In genomic region chr20:25580711-25581110, GRCh38 we compare ENCODE assay signal across 20 cellular contexts. TPM values are rescaled to one million over a fixed set of nuclear protein-coding genes. Genes with fewer than 3 reads are reported as not detected.
A peak's percentile ranks its signal among the peaks of the same experiment; 100 is the strongest.
DNase-seq lines count a peak whose midpoint lies in the region; ATAC-seq, FAIRE-seq and TF ChIP-seq lines count a peak whose summit lies in the region.
"Had no signal": no experiment of that assay in that cellular context is flagged by ENCODE, and none has a peak within 500 bp of the region (broad histone marks: within the 10 kb centered on the region; RNA-seq: fewer than 3 reads in every experiment).

No MANE protein-coding gene starts in this region.

- TF ChIP-seq CTCF in PC-3 (conservative IDR thresholded peaks at IDR 0.05; ENCODE audit: low read depth, low read length) (no peak), bronchial epithelial cell (IDR thresholded peaks at IDR 0.05; ENCODE audit: insufficient read depth, low read length, severe bottlenecking) (no peak), kidney (IDR thresholded peaks at IDR 0.05; ENCODE audit: borderline replicate concordance, extremely low read depth, insufficient read depth) (no peak), spleen (IDR thresholded peaks at IDR 0.05 in 8 of 11, conservative IDR thresholded peaks at IDR 0.05 in 3 of 11) (no peak)

- no TSS peak for BruUV-seq in PC-3 (replicated peaks; lab: Mats Ljungman, UMichigan)

- no peak overlapping the region for H2AFZ ChIP-seq in PC-3 (ENCODE audit: low read length)

- H3K4me1 ChIP-seq in PC-3 (ENCODE audit: insufficient read depth, low read length), result peaks cover 8% of the 10 kb centered on the region
- H3K4me1 ChIP-seq in kidney (ENCODE audit: control insufficient read depth in 1 of 2, insufficient read depth in 1 of 2, low read depth in 1 of 2, low read length in 2 of 2), result peaks cover 9 to 17% of the 10 kb centered on the region in 2 donors
- peaks cover 0 to 23% (median 12%) of the 10 kb centered on the region in 6 donors for H3K4me1 ChIP-seq in spleen

- DNase-seq in PC-3, result peak; percentile 49
- DNase-seq in bronchial epithelial cell (ENCODE audit: low read depth), result peak; percentile 25
- peak; percentile 56 for DNase-seq in kidney
- peak; percentile 41 for DNase-seq in spleen
- no peak for DNase-seq in Kasumi-1 (lab: John Stamatoyannopoulos, UW)
- DNase-seq in T-helper 2 cell, result no peak
- DNase-seq in T1000 (lab: John Stamatoyannopoulos, UW), result no peak
- DNase-seq in NCI-H524 treated with DMSO at 0.1 percent for 48 hours (lab: John Stamatoyannopoulos, UW), result no peak
- DNase-seq: activated CD4-positive, alpha-beta T cell treated with anti-CD3 and anti-CD28 coated beads for 1 hour; activated CD8-positive, alpha-beta memory T cell treated with anti-CD3 and anti-CD28 coated beads for 24 hours; activated naive CD4-positive, alpha-beta T cell treated with anti-CD3 and anti-CD28 coated beads, Interleukin-2, amount 10 ng/mL, durations not matched to agents 7 days and 5 days; activated T-cell treated with anti-CD3 and anti-CD28 coated beads, Interleukin-2, amount 50 U/mL, for 48 hours; COR-L47; left colon; MM.1S; NCI-H1436; NCI-H774; Right ventricle myocardium superior; stimulated activated CD4-positive, alpha-beta T cell treated with anti-CD3 and anti-CD28 coated beads, Interleukin-4, amount 100 ng/mL, for 24 hours had no signal

- CTCF ChIA-PET in PC-3 (lab: Charles Lee), result no interaction called here

- TF ChIP-seq POLR2A in spleen (IDR thresholded peaks at IDR 0.05), result no peak

- POLR2A ChIA-PET in PC-3 (lab: Charles Lee; ENCODE audit: unreplicated experiment), result no interaction called here

- H3K36me3 ChIP-seq in PC-3 (ENCODE audit: low read depth, low read length) (no peaks in the 10 kb centered on the region), bronchial epithelial cell (ENCODE audit: control insufficient read depth, insufficient read depth, low read length) (no peaks in the 10 kb centered on the region), kidney (ENCODE audit: control insufficient read depth in 1 of 2, insufficient read depth in 2 of 2, low read length in 2 of 2) (no peaks in the 10 kb centered on the region), spleen (no peaks in the 10 kb centered on the region)

- H3F3A ChIP-seq in PC-3 (ENCODE audit: low read length, unreplicated experiment), result no peaks in the 10 kb centered on the region

- WGBS in spleen, 5 donors, result 70 to 89% (median 80%) methylated on average over 4 of the region's 4 CpGs

- peaks cover 8% of the 10 kb centered on the region for H3K79me2 ChIP-seq in PC-3 (ENCODE audit: low read length)

- H3K9me2 ChIP-seq in PC-3 (replicated peaks; ENCODE audit: low read length), result no peaks in the 10 kb centered on the region

- no peak overlapping the region for H3K4me3 ChIP-seq in PC-3 (ENCODE audit: low read length)
- no peak overlapping the region for H3K4me3 ChIP-seq in bronchial epithelial cell (ENCODE audit: low read depth, low read length)
- H3K4me3 ChIP-seq in kidney (ENCODE audit: low read length in 2 of 2), result no peak overlapping the region
- H3K4me3 ChIP-seq in spleen, result no peak overlapping the region

- H3K9ac ChIP-seq in PC-3 (ENCODE audit: low read length) (no peak overlapping the region), kidney (ENCODE audit: low read length in 2 of 2) (peak overlapping the region in 1 of 2 donors; percentile 3)

- H3K4me2 ChIP-seq in PC-3 (ENCODE audit: low read length), result no peak overlapping the region

- intact Hi-C loops in PC-3 (cut with micrococcal nuclease), result no loop called here
- intact Hi-C loops in kidney (cut with DNase I), result no loop called here
- intact Hi-C loops in spleen (cut with DNase I; ENCODE audit: low total_unique reads), result no loop called here

- H3K27me3 ChIP-seq in PC-3 (ENCODE audit: low read length) (no peaks in the 10 kb centered on the region), bronchial epithelial cell (ENCODE audit: control insufficient read depth, insufficient read depth, low read length) (no peaks in the 10 kb centered on the region), spleen (replicated peaks in 1 of 7) (peaks cover 0 to 36% (median 12%) of the 10 kb centered on the region in 7 donors)

- H3K9me3 ChIP-seq in PC-3 (ENCODE audit: low read length) (no peaks in the 10 kb centered on the region), kidney (ENCODE audit: control insufficient read depth in 1 of 2, low read length in 2 of 2) (no peaks in the 10 kb centered on the region), spleen (no peaks in the 10 kb centered on the region)

- FAIRE-seq in bronchial epithelial cell (lab: Jason Lieb, UNC) (no peak), kidney (lab: Jason Lieb, UNC) (no peak)
- FAIRE-seq: endothelial cell of umbilical vein had no signal

- ATAC-seq in PC-3, result no peak
- ATAC-seq: left colon had no signal

- H4K20me1 ChIP-seq in PC-3 (ENCODE audit: low read length), result no peaks in the 10 kb centered on the region

- H3K27ac ChIP-seq in PC-3 (ENCODE audit: low read length), result no peak overlapping the region
- H3K27ac ChIP-seq in kidney (ENCODE audit: low read depth in 2 of 2, low read length in 2 of 2), result peak overlapping the region; percentile 2 to 40
- no peak overlapping the region for H3K27ac ChIP-seq in spleen

RNA-seq across cellular contexts. Expression of gene NINL, which starts 4.6 kb away (rescaled TPM):
- 6.5 and 11.5 TPM in 2 replicates for total RNA-seq in PC-3 (2014; rRNA removed)
- 4.1 and 5.0 TPM in 2 replicates for total RNA-seq in bronchial epithelial cell
- 25.2 TPM for total RNA-seq in kidney
- polyA plus RNA-seq in kidney (ENCODE audit: insufficient read depth, low read depth, low replicate concordance), result 23.4 TPM
- 10 to 100 TPM in 3 of 7 donors, 1 to 10 TPM in 4; 6.7 to 16.1 (median 9.4) TPM for total RNA-seq in spleen
- polyA plus RNA-seq in spleen, result 1 to 10 TPM; 3.1 to 7.1 (median 3.2) TPM

RNA-seq across cellular contexts. Expression of gene NANP, which starts 43.1 kb away (rescaled TPM):
- 10.3 and 10.7 TPM in 2 replicates for total RNA-seq in PC-3 (2014; rRNA removed)
- total RNA-seq in bronchial epithelial cell, result 2.4 and 3.4 TPM in 2 replicates
- total RNA-seq in kidney, result 5.1 TPM
- 3.4 TPM for polyA plus RNA-seq in kidney (ENCODE audit: insufficient read depth, low read depth, low replicate concordance)
- 1 to 10 TPM; 2.9 to 6.1 (median 3.4) TPM for total RNA-seq in spleen
- polyA plus RNA-seq in spleen, result 1 to 10 TPM; 1.2 to 2.1 (median 1.6) TPM

Comparison
In these comparisons a context has a peak if more than half of its experiments do, and no peak if none do; other contexts are left out.
1. DNase-seq: peak in PC-3 (single experiment), bronchial epithelial cell (single experiment), kidney (single experiment) and spleen (single experiment); none in Kasumi-1 (0 of 2), T-helper 2 cell (0 of 5), T1000 (single experiment) and NCI-H524 treated with DMSO at 0.1 percent for 48 hours (single experiment).
2. H3K27ac ChIP-seq: peak in kidney (2 of 2); none in PC-3 (single experiment) and spleen (0 of 8).